ENCODE assay signal across 26 cellular contexts in genomic region chr7:159093351-159093971, GRCh38. TPM values are rescaled to one million over a fixed set of nuclear protein-coding genes. Genes with fewer than 3 reads are reported as not detected.
DNase-seq lines count a peak whose midpoint lies in the region; ATAC-seq and TF ChIP-seq lines count a peak whose summit lies in the region.
"Had no signal": no experiment of that assay in that cellular context is flagged by ENCODE, and none has a peak within 500 bp of the region (broad histone marks: within the 10 kb centered on the region; RNA-seq: fewer than 3 reads in every experiment).

No MANE protein-coding gene starts in this region.

- no peaks in the 10 kb centered on the region for H3K79me2 ChIP-seq in hepatocyte

- H3K27me3 ChIP-seq in endodermal cell (ENCODE audit: control insufficient read depth, insufficient read depth, low read length, poor library complexity, severe bottlenecking), result no peaks in the 10 kb centered on the region
- no peaks in the 10 kb centered on the region for H3K27me3 ChIP-seq in hepatocyte
- H3K27me3 ChIP-seq: foreskin keratinocyte, upper lobe of left lung had no signal

- no peak overlapping the region for H3K4me3 Mint-ChIP-seq in endodermal cell
- H3K4me3 Mint-ChIP-seq: CD4-positive, CD25-positive, alpha-beta regulatory T cell; central memory CD8-positive, alpha-beta T cell; neural crest cell had no signal

- H3K4me1 ChIP-seq in endodermal cell (ENCODE audit: control insufficient read depth, insufficient read depth, low read length) (no peaks in the 10 kb centered on the region), hepatocyte (ENCODE audit: insufficient read depth) (no peaks in the 10 kb centered on the region)
- H3K4me1 ChIP-seq: foreskin keratinocyte, prostate gland had no signal

- peak; percentile 58 for DNase-seq in Right ventricle myocardium inferior (ENCODE audit: missing footprints)
- DNase-seq in left cardiac atrium, result no peak
- peak; percentile 35 for DNase-seq in endodermal cell
- DNase-seq in posterior vena cava (ENCODE audit: low spot score), result peak; percentile 70
- DNase-seq in hepatocyte (ENCODE audit: low spot score), result no peak
- no peak for DNase-seq in mucosa of gallbladder (ENCODE audit: low spot score)
- DNase-seq: CD4-positive, CD25-positive, alpha-beta regulatory T cell; DMS 273 treated with DMSO at 0.1 percent for 48 hours; foreskin keratinocyte; hippocampal formation; lower lobe of right lung; NCI-H1436 treated with DMSO at 0.1 percent for 48 hours; SK-N-SH; stimulated activated CD4-positive, alpha-beta T cell treated with anti-CD3 and anti-CD28 coated beads, Interleukin-4, amount 100 ng/mL, for 1 hour; stimulated activated naive CD4-positive, alpha-beta T cell treated with Interleukin-2 at 50 U/mL for 16 hours; T-helper 2 cell had no signal

- no peaks in the 10 kb centered on the region for H3K27me3 Mint-ChIP-seq in endodermal cell (ENCODE audit: insufficient read depth)
- H3K27me3 Mint-ChIP-seq: central memory CD8-positive, alpha-beta T cell had no signal

- no peaks in the 10 kb centered on the region for H3K9me2 ChIP-seq in hepatocyte (replicated peaks; ENCODE audit: insufficient read depth)
- H3K9me2 ChIP-seq: SK-N-SH had no signal

- no peak overlapping the region for H2AFZ ChIP-seq in hepatocyte

- H3K27ac Mint-ChIP-seq in endodermal cell, result no peak overlapping the region
- H3K27ac Mint-ChIP-seq: activated naive CD4-positive, alpha-beta T cell treated with anti-CD3 and anti-CD28 coated beads, Interleukin-2, amount 50 U/mL, for 72 hours; CD4-positive, CD25-positive, alpha-beta regulatory T cell had no signal

- no peak overlapping the region for H3K9ac ChIP-seq in endodermal cell (ENCODE audit: extremely low read depth, low read length, poor library complexity, severe bottlenecking)
- H3K9ac ChIP-seq: SK-N-SH had no signal

- H3K9me3 ChIP-seq in endodermal cell (ENCODE audit: control insufficient read depth, low read length), result peaks cover 9% of the 10 kb centered on the region
- no peaks in the 10 kb centered on the region for H3K9me3 ChIP-seq in hepatocyte (ENCODE audit: low read depth)
- H3K9me3 ChIP-seq: lower lobe of right lung, prostate gland, SK-N-SH, upper lobe of left lung had no signal

- no peaks in the 10 kb centered on the region for H3K4me1 Mint-ChIP-seq in endodermal cell
- H3K4me1 Mint-ChIP-seq: central memory CD8-positive, alpha-beta T cell; neural crest cell had no signal

- ATAC-seq in Right ventricle myocardium inferior (no peak), left cardiac atrium (no peak), HG02642 (IDR thresholded peaks at IDR 0.05; ENCODE audit: poor library complexity, unreplicated experiment) (no peak)
- ATAC-seq: activated naive CD4-positive, alpha-beta T cell treated with anti-CD3 and anti-CD28 coated beads, Interleukin-2, amount 50 U/mL, for 72 hours; foreskin keratinocyte; lower lobe of right lung had no signal

- peaks cover 6% of the 10 kb centered on the region for H3K9me3 Mint-ChIP-seq in endodermal cell
- H3K9me3 Mint-ChIP-seq: activated naive CD4-positive, alpha-beta T cell treated with anti-CD3 and anti-CD28 coated beads, Interleukin-2, amount 50 U/mL, for 72 hours; central memory CD8-positive, alpha-beta T cell; neural crest cell had no signal

- WGBS in endodermal cell (ENCODE audit: insufficient coverage in 1 of 2, insufficient read length in 1 of 2), 2 experiments, result 93 to 95% methylated on average over 20 to 31 of the region's 31 CpGs
- 92% methylated on average over 26 of the region's 31 CpGs for WGBS in hepatocyte (ENCODE audit: low lambda C conversion rate, missing lambda C conversion rate)

- H3K4me3 ChIP-seq in endodermal cell (ENCODE audit: low read length) (no peak overlapping the region), hepatocyte (no peak overlapping the region)
- H3K4me3 ChIP-seq: lower lobe of right lung, prostate gland, smooth muscle cell, upper lobe of left lung had no signal

- H3K36me3 Mint-ChIP-seq in endodermal cell (ENCODE audit: low read depth), result no peaks in the 10 kb centered on the region
- H3K36me3 Mint-ChIP-seq: activated naive CD4-positive, alpha-beta T cell treated with anti-CD3 and anti-CD28 coated beads, Interleukin-2, amount 50 U/mL, for 72 hours; CD4-positive, CD25-positive, alpha-beta regulatory T cell had no signal

- no peak overlapping the region for H3K27ac ChIP-seq in endodermal cell (ENCODE audit: low read depth, low read length)
- no peak overlapping the region for H3K27ac ChIP-seq in hepatocyte
- H3K27ac ChIP-seq: epithelial cell of prostate, foreskin keratinocyte, lower lobe of right lung, prostate gland, upper lobe of left lung, VCaP had no signal

- TF ChIP-seq CTCF in endodermal cell (conservative IDR thresholded peaks at IDR 0.05) (no peak), hepatocyte (IDR thresholded peaks at IDR 0.05; ENCODE audit: poor library complexity) (no peak)

- H3K36me3 ChIP-seq in endodermal cell (ENCODE audit: control insufficient read depth, insufficient read depth, low read length) (no peaks in the 10 kb centered on the region), hepatocyte (replicated peaks; ENCODE audit: insufficient read depth, low read depth) (no peaks in the 10 kb centered on the region)
- H3K36me3 ChIP-seq: lower lobe of right lung, prostate gland, upper lobe of left lung had no signal

- no peaks in the 10 kb centered on the region for H4K20me1 ChIP-seq in hepatocyte (ENCODE audit: insufficient read depth, poor library complexity, severe bottlenecking)

- no peak overlapping the region for H3K4me2 ChIP-seq in hepatocyte
- H3K4me2 ChIP-seq: SK-N-SH, smooth muscle cell had no signal

- intact Hi-C loops in Right ventricle myocardium inferior (cut with DNase I) (no loop called here), left cardiac atrium (cut with DNase I) (no loop called here), posterior vena cava (cut with DNase I) (no loop called here)

RNA-seq across cellular contexts. Expression of gene VIPR2, which starts 51.2 kb away (rescaled TPM):
- total RNA-seq in Right ventricle myocardium inferior (17.0 TPM), left cardiac atrium (1 to 10 TPM; 6.3 to 8.5 TPM), endodermal cell (1 to 10 TPM in 1 of 2 donors, under 1 TPM in 1; 0.64 to 1.8 TPM), posterior vena cava (1 to 10 TPM; 5.0 to 7.6 TPM), hepatocyte (2.8 and 3.4 TPM in 2 replicates), mucosa of gallbladder (7.3 TPM)
- 0.57 TPM for polyA plus RNA-seq in endodermal cell (2013, experiment 1 of 2)
- 0.41 TPM for polyA plus RNA-seq in endodermal cell (2013, experiment 2 of 2)
- 2.7 and 4.5 TPM in 2 replicates for polyA plus RNA-seq in hepatocyte
- total RNA-seq: CD4-positive, CD25-positive, alpha-beta regulatory T cell; foreskin keratinocyte; RPMI7951; smooth muscle cell had no signal
- polyA plus RNA-seq: CD4-positive, CD25-positive, alpha-beta regulatory T cell; foreskin keratinocyte; SK-N-SH; smooth muscle cell had no signal

Comparison
In these comparisons a context has a peak if more than half of its experiments do, and no peak if none do; other contexts are left out.
1. DNase-seq: peak in Right ventricle myocardium inferior (single experiment), endodermal cell (single experiment) and posterior vena cava (single experiment); none in left cardiac atrium (single experiment), hepatocyte (single experiment) and mucosa of gallbladder (single experiment).